In the genomic region with DNA sequence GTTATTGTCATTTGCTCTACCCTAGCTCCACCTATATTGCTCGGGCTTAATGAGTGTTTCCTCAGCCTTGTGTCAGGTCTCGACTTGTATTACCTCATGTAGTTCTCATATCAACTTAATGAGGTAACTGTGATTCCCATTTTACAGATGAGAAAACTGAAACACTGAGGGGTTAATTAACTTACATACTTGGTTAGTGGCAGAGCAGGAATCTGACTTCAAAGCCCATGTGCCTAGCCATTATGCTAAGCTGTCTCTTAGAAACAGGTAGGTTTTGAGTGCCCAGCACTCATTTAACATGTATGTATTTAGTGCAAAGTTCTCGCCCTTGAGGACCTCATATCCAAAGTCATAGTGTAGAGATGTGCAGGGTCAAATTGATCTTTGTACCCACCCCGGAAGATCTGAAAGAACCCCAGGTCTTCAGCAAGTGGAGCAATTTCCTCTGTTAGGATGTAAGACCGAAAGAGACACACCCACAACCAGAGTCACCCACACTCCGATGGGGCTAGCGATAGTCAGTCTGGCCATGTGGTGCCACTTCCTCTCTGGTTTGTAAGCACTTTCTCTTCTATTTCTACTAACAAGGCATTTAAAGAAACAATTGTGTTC, we compare ENCODE assay signal across 8 cellular contexts.
A peak's percentile ranks its signal among the peaks of the same experiment; 100 is the strongest.
DNase-seq lines count a peak whose midpoint lies in the region; ATAC-seq and TF ChIP-seq lines count a peak whose summit lies in the region.

No MANE protein-coding gene starts in this region.

- peak; percentile 86 for ATAC-seq in HG02642 (IDR thresholded peaks at IDR 0.05; ENCODE audit: poor library complexity, unreplicated experiment)
- peak; percentile 88 to 94 for ATAC-seq in natural killer cell treated with Interleukin-12 subunit alpha and Interleukin-12 subunit beta and Interleukin-15 and Interleukin-18, amount 100 ng/mL, for 72 hours

- in situ Hi-C loops in GM13976 (cut with MboI; ENCODE audit: low sequenced_read_pairs, unreplicated experiment) = no loop called here

- DNase-seq in GM13976 (ENCODE audit: low spot score) (peak; percentile 41), foreskin melanocyte (no peak), HuH-7 (ENCODE audit: low spot score) (no peak), LoVo (ENCODE audit: low spot score) (no peak)
- DNase-seq in NK-92 treated with Interleukin-12 subunit alpha and Interleukin-12 subunit beta, amount 100 ng/mL, for 24 hours (lab: John Stamatoyannopoulos, UW) = peak; percentile 72
- peak; percentile 49 for DNase-seq in activated T-cell treated with anti-CD3 and anti-CD28 coated beads, Interleukin-2, amount 50 U/mL, for 1 hour
- DNase-seq in natural killer cell treated with Interleukin-12 subunit alpha and Interleukin-12 subunit beta and Interleukin-15 and Interleukin-18, amount 100 ng/mL, for 72 hours (ENCODE audit: low spot score) = peak; percentile 91

- peak overlapping the region; percentile 98 for H3K27ac Mint-ChIP-seq in natural killer cell treated with Interleukin-12 subunit alpha and Interleukin-12 subunit beta and Interleukin-15 and Interleukin-18, amount 100 ng/mL, for 72 hours

- H3K4me1 Mint-ChIP-seq in natural killer cell treated with Interleukin-12 subunit alpha and Interleukin-12 subunit beta and Interleukin-15 and Interleukin-18, amount 100 ng/mL, for 72 hours (ENCODE audit: low read depth in 2 of 2) = peaks cover 76 to 91% of the 10 kb centered on the region in 2 donors

- H3K27me3 Mint-ChIP-seq in natural killer cell treated with Interleukin-12 subunit alpha and Interleukin-12 subunit beta and Interleukin-15 and Interleukin-18, amount 100 ng/mL, for 72 hours = peaks cover 0 to 10% of the 10 kb centered on the region in 2 donors

- peaks cover 3% of the 10 kb centered on the region for H3K9me3 Mint-ChIP-seq in natural killer cell treated with Interleukin-12 subunit alpha and Interleukin-12 subunit beta and Interleukin-15 and Interleukin-18, amount 100 ng/mL, for 72 hours

- peaks cover 19% of the 10 kb centered on the region for H3K36me3 Mint-ChIP-seq in natural killer cell treated with Interleukin-12 subunit alpha and Interleukin-12 subunit beta and Interleukin-15 and Interleukin-18, amount 100 ng/mL, for 72 hours

- TF ChIP-seq CTCF in GM13976 (IDR thresholded peaks at IDR 0.05; ENCODE audit: borderline replicate concordance, control extremely low read depth, extremely low read depth, insufficient read depth, missing control alignments) = no peak

- H3K4me3 Mint-ChIP-seq in natural killer cell treated with Interleukin-12 subunit alpha and Interleukin-12 subunit beta and Interleukin-15 and Interleukin-18, amount 100 ng/mL, for 72 hours = peak overlapping the region; percentile 85

Comparison
In these comparisons a context has a peak if more than half of its experiments do, and no peak if none do; other contexts are left out.
1. DNase-seq: peak in GM13976 (single experiment), NK-92 treated with Interleukin-12 subunit alpha and Interleukin-12 subunit beta, amount 100 ng/mL, for 24 hours (single experiment), activated T-cell treated with anti-CD3 and anti-CD28 coated beads, Interleukin-2, amount 50 U/mL, for 1 hour (single experiment) and natural killer cell treated with Interleukin-12 subunit alpha and Interleukin-12 subunit beta and Interleukin-15 and Interleukin-18, amount 100 ng/mL, for 72 hours (single experiment); none in foreskin melanocyte (single experiment), HuH-7 (single experiment) and LoVo (single experiment).